Comparison of ENCODE assay signal across 8 cellular contexts in the genomic region with DNA sequence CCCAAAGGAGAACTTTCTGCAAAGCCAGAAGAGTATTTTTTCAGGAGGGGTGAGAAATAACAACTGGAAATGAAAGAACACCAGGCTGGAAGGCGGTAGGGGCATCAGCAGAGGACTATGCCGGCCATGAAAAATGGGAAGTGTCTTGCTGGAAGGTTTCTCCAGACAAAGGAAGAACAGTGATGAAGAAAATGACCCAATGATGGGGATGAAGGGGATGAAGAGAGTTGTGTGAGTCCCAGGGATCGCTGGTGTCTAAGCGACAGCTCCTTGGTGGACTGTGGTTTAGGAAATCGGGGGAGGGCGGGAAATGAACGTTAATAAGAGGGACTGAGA. TPM values are rescaled to one million over a fixed set of nuclear protein-coding genes. Genes with fewer than 3 reads are reported as not detected.
A peak's percentile ranks its signal among the peaks of the same experiment; 100 is the strongest.
DNase-seq lines count a peak whose midpoint lies in the region; ATAC-seq and TF ChIP-seq lines count a peak whose summit lies in the region.

No MANE protein-coding gene starts in this region.

- no peak for TF ChIP-seq POLR2A in spleen (IDR thresholded peaks at IDR 0.05)

- H3K4me1 Mint-ChIP-seq in WTC11, result peaks cover 44% of the 10 kb centered on the region

- DNase-seq in NCI-H748 (lab: John Stamatoyannopoulos, UW; ENCODE audit: unreplicated experiment), result peak; percentile 70
- DNase-seq in NCI-H748 treated with DMSO at 0.1 percent for 48 hours (lab: John Stamatoyannopoulos, UW), result no peak
- DNase-seq in WTC11 (ENCODE audit: low spot score), result no peak
- no peak for DNase-seq in spleen
- no peak for DNase-seq in KBM-7
- no peak for DNase-seq in amygdala (lab: John Stamatoyannopoulos, UW)
- DNase-seq in NCI-H146 treated with DMSO at 0.1 percent for 48 hours (lab: John Stamatoyannopoulos, UW; ENCODE audit: unreplicated experiment), result no peak

- H3K4me3 ChIP-seq in iPS-11a (ENCODE audit: low read depth, low read length), result peak overlapping the region; percentile 78
- peak overlapping the region in 7 of 8 donors; percentile 27 to 71 (median 42) for H3K4me3 ChIP-seq in spleen

- in situ Hi-C loops in KBM-7 (cut with MboI; ENCODE audit: low pct_unique_long_range_greater_than_20kb, low sequenced_read_pairs), result loop anchor here (10.0 kb wide), 1 partner anchor 58 kb away; no protein-coding TSS in a partner anchor

- no peak for ATAC-seq in WTC11

- peak overlapping the region; percentile 65; the same call in 1 of the 2 replicates for H3K27ac Mint-ChIP-seq in WTC11

- peaks cover 0 to 72% (median 18%) of the 10 kb centered on the region in 7 donors for H3K27me3 ChIP-seq in spleen (replicated peaks in 1 of 7)

- TF ChIP-seq CTCF in WTC11 (IDR thresholded peaks at IDR 0.05) (no peak), spleen (IDR thresholded peaks at IDR 0.05 in 8 of 11, conservative IDR thresholded peaks at IDR 0.05 in 3 of 11) (no peak)

- peak overlapping the region; percentile 94 for H3K4me3 Mint-ChIP-seq in WTC11

- intact Hi-C loops in spleen (cut with DNase I; ENCODE audit: low total_unique reads), result no loop called here

- H3K27ac ChIP-seq in spleen, result no peak overlapping the region

- peaks cover 5% of the 10 kb centered on the region; the same call in 1 of the 2 replicates for H3K27me3 Mint-ChIP-seq in WTC11 (ENCODE audit: low read depth)

- 8 to 13% (median 10%) methylated on average over 7 of the region's 7 CpGs for whole genome bisulfite sequencing in spleen, 5 donors

- no peaks in the 10 kb centered on the region for H3K9me3 Mint-ChIP-seq in WTC11

- H3K9me3 ChIP-seq in spleen, result no peaks in the 10 kb centered on the region

- CTCF ChIA-PET in WTC11 (lab: Charles Lee), result interaction anchor here (0.6 to 12.4 kb wide), 13 partner anchors 13 to 145 kb away, joined by 3 to 355 read pairs (median 6); a partner anchor contains a TSS

- no peaks in the 10 kb centered on the region for H3K36me3 Mint-ChIP-seq in WTC11

- POLR2A ChIA-PET in WTC11 (lab: Charles Lee), result interaction anchor here (1.3 kb wide), 1 partner anchor 63 kb away, joined by 4 read pairs; no protein-coding TSS in a partner anchor

- H3K4me1 ChIP-seq in spleen, result peaks cover 12 to 24% (median 15%) of the 10 kb centered on the region in 6 donors

- H3K36me3 ChIP-seq in spleen, result no peaks in the 10 kb centered on the region

TF ChIP-seq in WTC11, 78 proteins besides CTCF, POLR2A, EP300 and RAD21:
- TF ChIP-seq TEAD1 (CRISPR knock-in tag; IDR thresholded peaks at IDR 0.05), result no peak
- no peak for TF ChIP-seq MYBL2 (CRISPR knock-in tag; IDR thresholded peaks at IDR 0.05)
- TF ChIP-seq, protein P1, sequence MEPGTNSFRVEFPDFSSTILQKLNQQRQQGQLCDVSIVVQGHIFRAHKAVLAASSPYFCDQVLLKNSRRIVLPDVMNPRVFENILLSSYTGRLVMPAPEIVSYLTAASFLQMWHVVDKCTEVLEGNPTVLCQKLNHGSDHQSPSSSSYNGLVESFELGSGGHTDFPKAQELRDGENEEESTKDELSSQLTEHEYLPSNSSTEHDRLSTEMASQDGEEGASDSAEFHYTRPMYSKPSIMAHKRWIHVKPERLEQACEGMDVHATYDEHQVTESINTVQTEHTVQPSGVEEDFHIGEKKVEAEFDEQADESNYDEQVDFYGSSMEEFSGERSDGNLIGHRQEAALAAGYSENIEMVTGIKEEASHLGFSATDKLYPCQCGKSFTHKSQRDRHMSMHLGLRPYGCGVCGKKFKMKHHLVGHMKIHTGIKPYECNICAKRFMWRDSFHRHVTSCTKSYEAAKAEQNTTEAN (CRISPR knock-in tag; IDR thresholded peaks at IDR 0.05), result no peak
- TF ChIP-seq, protein P2, sequence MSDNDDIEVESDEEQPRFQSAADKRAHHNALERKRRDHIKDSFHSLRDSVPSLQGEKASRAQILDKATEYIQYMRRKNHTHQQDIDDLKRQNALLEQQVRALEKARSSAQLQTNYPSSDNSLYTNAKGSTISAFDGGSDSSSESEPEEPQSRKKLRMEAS (CRISPR knock-in tag; IDR thresholded peaks at IDR 0.05), result no peak
- no peak for TF ChIP-seq SMAD4 (CRISPR knock-in tag; IDR thresholded peaks at IDR 0.05)
- no peak for TF ChIP-seq JAZF1 (CRISPR knock-in tag; IDR thresholded peaks at IDR 0.05)
- TF ChIP-seq OVOL2 (CRISPR knock-in tag; IDR thresholded peaks at IDR 0.05; ENCODE audit: borderline replicate concordance), result no peak
- no peak for TF ChIP-seq NR1H2 (CRISPR knock-in tag; IDR thresholded peaks at IDR 0.05)
- TF ChIP-seq FOXK1 (CRISPR knock-in tag; IDR thresholded peaks at IDR 0.05), result no peak
- TF ChIP-seq ESRRA (CRISPR knock-in tag; IDR thresholded peaks at IDR 0.05; ENCODE audit: borderline replicate concordance), result no peak
- TF ChIP-seq, protein P3, sequence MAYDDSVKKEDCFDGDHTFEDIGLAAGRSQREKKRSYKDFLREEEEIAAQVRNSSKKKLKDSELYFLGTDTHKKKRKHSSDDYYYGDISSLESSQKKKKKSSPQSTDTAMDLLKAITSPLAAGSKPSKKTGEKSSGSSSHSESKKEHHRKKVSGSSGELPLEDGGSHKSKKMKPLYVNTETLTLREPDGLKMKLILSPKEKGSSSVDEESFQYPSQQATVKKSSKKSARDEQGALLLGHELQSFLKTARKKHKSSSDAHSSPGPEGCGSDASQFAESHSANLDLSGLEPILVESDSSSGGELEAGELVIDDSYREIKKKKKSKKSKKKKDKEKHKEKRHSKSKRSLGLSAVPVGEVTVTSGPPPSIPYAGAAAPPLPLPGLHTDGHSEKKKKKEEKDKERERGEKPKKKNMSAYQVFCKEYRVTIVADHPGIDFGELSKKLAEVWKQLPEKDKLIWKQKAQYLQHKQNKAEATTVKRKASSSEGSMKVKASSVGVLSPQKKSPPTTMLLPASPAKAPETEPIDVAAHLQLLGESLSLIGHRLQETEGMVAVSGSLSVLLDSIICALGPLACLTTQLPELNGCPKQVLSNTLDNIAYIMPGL (CRISPR knock-in tag; IDR thresholded peaks at IDR 0.05), result no peak
- no peak for TF ChIP-seq ZNF671 (CRISPR knock-in tag; IDR thresholded peaks at IDR 0.05)
TF ChIP-seq in WTC11: peak in this region for 0.

RNA-seq across cellular contexts. Expression of a gene that starts 0.6 kb away (rescaled TPM):
- total RNA-seq in WTC11 (2021) (3.4 to 7.0 TPM (median 4.6 TPM) in 3 replicates), spleen (not detected)
- polyA plus RNA-seq in spleen, result under 1 TPM in 1 of 3 donors, not detected in 2; 0.04 TPM

RNA-seq across cellular contexts. Expression of a gene that starts 14.4 kb away (rescaled TPM):
- 27.0 to 32.6 TPM (median 31.2 TPM) in 3 replicates for total RNA-seq in WTC11 (2021)
- total RNA-seq in spleen, result 100 to 1,000 TPM; 113 to 167 (median 136) TPM
- polyA plus RNA-seq in spleen, result 10 to 100 TPM; 30.1 to 45.7 (median 31.7) TPM
